In genomic region chr5:138901716-138902115, GRCh38 we compare ENCODE assay signal across 18 cellular contexts. TPM values are rescaled to one million over a fixed set of nuclear protein-coding genes. Genes with fewer than 3 reads are reported as not detected.
A peak's percentile ranks its signal among the peaks of the same experiment; 100 is the strongest.
DNase-seq lines count a peak whose midpoint lies in the region; ATAC-seq and TF ChIP-seq lines count a peak whose summit lies in the region.
"Had no signal": no experiment of that assay in that cellular context is flagged by ENCODE, and none has a peak within 500 bp of the region (broad histone marks: within the 10 kb centered on the region; RNA-seq: fewer than 3 reads in every experiment).

No MANE protein-coding gene starts in this region.

- intact Hi-C loops in dorsolateral prefrontal cortex (cut with DNase I) (no loop called here), thyroid gland (cut with DNase I) (no loop called here)

- H3K4me1 Mint-ChIP-seq in nephron progenitor cell = peaks cover 8% of the 10 kb centered on the region

- WGBS in thyroid gland, 2 donors = 87 to 97% methylated on average over 2 of the region's 2 CpGs

- H3K27ac ChIP-seq in dorsolateral prefrontal cortex (peak overlapping the region in 55 of 59 donors; percentile 4 to 87 (median 70)), thyroid gland (peak overlapping the region; percentile 8 to 57 (median 25))
- H3K27ac ChIP-seq: thoracic aorta, WERI-Rb-1 had no signal

- no peak for TF ChIP-seq POLR2A in NB4 (IDR thresholded peaks at IDR 0.05; ENCODE audit: extremely low read depth, insufficient read length)
- no peak for TF ChIP-seq POLR2A in thyroid gland (IDR thresholded peaks at IDR 0.05)

- H3K27me3 ChIP-seq in dorsolateral prefrontal cortex = no peaks in the 10 kb centered on the region
- H3K27me3 ChIP-seq in thyroid gland = no peaks in the 10 kb centered on the region
- H3K27me3 ChIP-seq: brain microvascular endothelial cell had no signal

- H3K4me3 ChIP-seq in NB4 (ENCODE audit: low read depth, low read length) = no peak overlapping the region
- H3K4me3 ChIP-seq in dorsolateral prefrontal cortex = no peak overlapping the region
- H3K4me3 ChIP-seq in thyroid gland (replicated peaks in 1 of 3) = no peak overlapping the region
- H3K4me3 ChIP-seq: HAP-1, thoracic aorta had no signal

- no peaks in the 10 kb centered on the region for H3K9me3 ChIP-seq in thyroid gland
- H3K9me3 ChIP-seq: HAP-1, thoracic aorta had no signal

- TF ChIP-seq CTCF in NB4 (IDR thresholded peaks at IDR 0.05; ENCODE audit: low read depth, low read length) (no peak), dorsolateral prefrontal cortex (IDR thresholded peaks at IDR 0.05 in 54 of 56, conservative IDR thresholded peaks at IDR 0.05 in 2 of 56; ENCODE audit: low read depth in 1 of 56, partially characterized antibody in 56 of 56) (peak in 1 of 56 donors; percentile 28), nephron progenitor cell (IDR thresholded peaks at IDR 0.05) (no peak), thyroid gland (IDR thresholded peaks at IDR 0.05) (no peak)

- no peak overlapping the region for H3K4me3 Mint-ChIP-seq in nephron progenitor cell
- H3K4me3 Mint-ChIP-seq: activated CD4-positive, alpha-beta memory T cell treated with anti-CD3 and anti-CD28 coated beads, Interleukin-2, amount 10 ng/mL, durations not matched to agents 7 days and 5 days; activated naive CD8-positive, alpha-beta T cell; activated T-cell treated with anti-CD3 and anti-CD28 coated beads, Interleukin-2, amount 50 U/mL, for 4 hours had no signal

- H3K36me3 ChIP-seq in thyroid gland = peaks cover 0 to 2% of the 10 kb centered on the region in 2 donors

- no peaks in the 10 kb centered on the region for H3K27me3 Mint-ChIP-seq in nephron progenitor cell (ENCODE audit: low read depth, poor library complexity)

- no peaks in the 10 kb centered on the region for H3K9me3 Mint-ChIP-seq in nephron progenitor cell
- H3K9me3 Mint-ChIP-seq: activated CD4-positive, alpha-beta memory T cell treated with anti-CD3 and anti-CD28 coated beads, Interleukin-2, amount 10 ng/mL, durations not matched to agents 7 days and 5 days; activated T-cell treated with anti-CD3 and anti-CD28 coated beads, Interleukin-2, amount 50 U/mL, for 4 hours had no signal

- ATAC-seq in GM21447 (IDR thresholded peaks at IDR 0.05; ENCODE audit: unreplicated experiment) (no peak), HG02678 (IDR thresholded peaks at IDR 0.05; ENCODE audit: unreplicated experiment) (no peak), GM19023 (IDR thresholded peaks at IDR 0.05; ENCODE audit: unreplicated experiment) (no peak)
- ATAC-seq: activated T-cell treated with anti-CD3 and anti-CD28 coated beads, Interleukin-2, amount 50 U/mL, for 4 hours had no signal

- peak overlapping the region; percentile 74 for H3K27ac Mint-ChIP-seq in nephron progenitor cell
- H3K27ac Mint-ChIP-seq: activated CD4-positive, alpha-beta memory T cell treated with anti-CD3 and anti-CD28 coated beads, Interleukin-2, amount 10 ng/mL, durations not matched to agents 7 days and 5 days; activated naive CD8-positive, alpha-beta T cell had no signal

- H3K4me1 ChIP-seq in thyroid gland = peaks cover 8 to 24% of the 10 kb centered on the region in 2 donors
- H3K4me1 ChIP-seq: HAP-1 had no signal

- DNase-seq in NB4 (ENCODE audit: low read depth) (peak; percentile 4), dorsolateral prefrontal cortex (peak in 1 of 10 donors; percentile 32), nephron progenitor cell (no peak), thyroid gland (peak; percentile 51 to 53)
- DNase-seq: activated CD4-positive, alpha-beta memory T cell treated with anti-CD3 and anti-CD28 coated beads, Interleukin-2, amount 10 ng/mL, durations not matched to agents 7 days and 5 days; activated T-cell treated with anti-CD3 and anti-CD28 coated beads, Interleukin-2, amount 50 U/mL, for 4 hours; brain microvascular endothelial cell; kidney; NCI-H1694; Right ventricle myocardium superior; stimulated activated CD4-positive, alpha-beta T cell treated with anti-CD3 and anti-CD28 coated beads, Interleukin-4, amount 100 ng/mL, for 24 hours; WERI-Rb-1 had no signal

- H3K36me3 Mint-ChIP-seq in nephron progenitor cell (ENCODE audit: low read depth) = peaks cover 96% of the 10 kb centered on the region

RNA-seq across cellular contexts. Expression of gene LRRTM2, which starts 26.6 kb away (rescaled TPM):
- 10 to 100 TPM; 19.2 to 91.2 (median 65.0) TPM for total RNA-seq in dorsolateral prefrontal cortex
- total RNA-seq in thyroid gland = 1 to 10 TPM in 2 of 4 donors, under 1 TPM in 2; 0.20 to 1.2 (median 0.86) TPM
- total RNA-seq: Right ventricle myocardium superior had no signal

Comparison
In these comparisons a context has a peak if more than half of its experiments do, and no peak if none do; other contexts are left out.
1. RNA of gene LRRTM2, which starts 26.6 kb away (total RNA-seq): 19.2 to 91.2 TPM in dorsolateral prefrontal cortex; 0.20 to 1.2 TPM in thyroid gland; every median in the first group is over 4 times any median in the second.